ENCODE assay signal across 18 cellular contexts in genomic region chr3:5296362-5296761, GRCh38.
A peak's percentile ranks its signal among the peaks of the same experiment; 100 is the strongest.
DNase-seq lines count a peak whose midpoint lies in the region; ATAC-seq, FAIRE-seq and TF ChIP-seq lines count a peak whose summit lies in the region.
"Had no signal": no experiment of that assay in that cellular context is flagged by ENCODE, and none has a peak within 500 bp of the region (broad histone marks: within the 10 kb centered on the region; RNA-seq: fewer than 3 reads in every experiment).

No MANE protein-coding gene starts in this region.

- no peaks in the 10 kb centered on the region for H3K36me3 Mint-ChIP-seq in activated T-cell treated with anti-CD3 and anti-CD28 coated beads, Interleukin-2, amount 50 U/mL, for 72 hours (ENCODE audit: insufficient read depth in 2 of 2)
- no peaks in the 10 kb centered on the region for H3K36me3 Mint-ChIP-seq in activated T-cell treated with anti-CD3 and anti-CD28 coated beads, Interleukin-2, amount 50 U/mL, for 4 hours (ENCODE audit: insufficient read depth)
- H3K36me3 Mint-ChIP-seq in natural killer cell treated with Interleukin-12 subunit alpha and Interleukin-12 subunit beta and Interleukin-15 and Interleukin-18, amount 100 ng/mL, for 72 hours, result peaks cover 4% of the 10 kb centered on the region
- H3K36me3 Mint-ChIP-seq: CD4-positive, CD25-positive, alpha-beta regulatory T cell had no signal

- POLR2A ChIA-PET in GM12878 (lab: Charles Lee), result interaction anchor here (1.6 kb wide), 1 partner anchor 19 kb away, joined by 4 read pairs; no protein-coding TSS in a partner anchor

- peaks cover 15% of the 10 kb centered on the region for H3K4me1 Mint-ChIP-seq in activated T-cell treated with anti-CD3 and anti-CD28 coated beads, Interleukin-2, amount 50 U/mL, for 72 hours (ENCODE audit: low read depth)
- H3K4me1 Mint-ChIP-seq in activated T-cell treated with anti-CD3 and anti-CD28 coated beads, Interleukin-2, amount 50 U/mL, for 4 hours (ENCODE audit: low read depth), result no peaks in the 10 kb centered on the region
- peaks cover 15 to 23% of the 10 kb centered on the region in 2 donors for H3K4me1 Mint-ChIP-seq in natural killer cell treated with Interleukin-12 subunit alpha and Interleukin-12 subunit beta and Interleukin-15 and Interleukin-18, amount 100 ng/mL, for 72 hours (ENCODE audit: low read depth in 2 of 2)
- H3K4me1 Mint-ChIP-seq: CD4-positive, CD25-positive, alpha-beta regulatory T cell had no signal

- BruUV-seq in GM12878 (replicated peaks; lab: Mats Ljungman, UMichigan), result no TSS peak

- H3K27me3 Mint-ChIP-seq in activated T-cell treated with anti-CD3 and anti-CD28 coated beads, Interleukin-2, amount 50 U/mL, for 72 hours (ENCODE audit: low read depth), result no peaks in the 10 kb centered on the region
- H3K27me3 Mint-ChIP-seq in activated T-cell treated with anti-CD3 and anti-CD28 coated beads, Interleukin-2, amount 50 U/mL, for 4 hours (ENCODE audit: low read depth), result peaks cover 6% of the 10 kb centered on the region
- H3K27me3 Mint-ChIP-seq in natural killer cell treated with Interleukin-12 subunit alpha and Interleukin-12 subunit beta and Interleukin-15 and Interleukin-18, amount 100 ng/mL, for 72 hours, result peaks cover 6 to 9% of the 10 kb centered on the region in 2 donors

- H3K4me3 ChIP-seq in GM12878, result no peak overlapping the region
- H3K4me3 ChIP-seq in left ventricle myocardium inferior, result no peak overlapping the region
- H3K4me3 ChIP-seq: BLaER1 treated with 17β-estradiol and CSF1 and Interleukin-3, amounts not matched to agents 10 nM and 100 nM; HAP-1 had no signal

- no peak for TF ChIP-seq POLR2A in GM12878 (IDR thresholded peaks at IDR 0.05; ENCODE audit: low read depth, low read length)

- H3K4me3 Mint-ChIP-seq in activated T-cell treated with anti-CD3 and anti-CD28 coated beads, Interleukin-2, amount 50 U/mL, for 72 hours, result no peak overlapping the region
- no peak overlapping the region for H3K4me3 Mint-ChIP-seq in activated T-cell treated with anti-CD3 and anti-CD28 coated beads, Interleukin-2, amount 50 U/mL, for 4 hours
- H3K4me3 Mint-ChIP-seq in natural killer cell treated with Interleukin-12 subunit alpha and Interleukin-12 subunit beta and Interleukin-15 and Interleukin-18, amount 100 ng/mL, for 72 hours, result peak overlapping the region; percentile 45
- H3K4me3 Mint-ChIP-seq: CD4-positive, CD25-positive, alpha-beta regulatory T cell; HFFc6 had no signal

- peak; percentile 47 to 72 for ATAC-seq in activated T-cell treated with anti-CD3 and anti-CD28 coated beads, Interleukin-2, amount 50 U/mL, for 72 hours (replicated peaks in 1 of 2)
- no peak for ATAC-seq in activated T-cell treated with anti-CD3 and anti-CD28 coated beads, Interleukin-2, amount 50 U/mL, for 4 hours
- ATAC-seq in HG02938 (IDR thresholded peaks at IDR 0.05; ENCODE audit: unreplicated experiment) (peak; percentile 28), GM12878 (0 out of 3 replicates have a peak, but pooled peaks have one; percentile 9), left cardiac atrium (no peak)
- ATAC-seq in natural killer cell treated with Interleukin-12 subunit alpha and Interleukin-12 subunit beta and Interleukin-15 and Interleukin-18, amount 100 ng/mL, for 72 hours, result peak; percentile 71 to 80

- TF ChIP-seq CTCF in GM12878 (IDR thresholded peaks at IDR 0.05 in 2 of 3, conservative IDR thresholded peaks at IDR 0.05 in 1 of 3; ENCODE audit: control insufficient read depth in 2 of 3, extremely low read depth in 1 of 3, insufficient read depth in 1 of 3, low read depth in 3 of 3, low read length in 3 of 3) (no peak), left ventricle myocardium inferior (IDR thresholded peaks at IDR 0.05; ENCODE audit: borderline replicate concordance) (no peak)

- intact Hi-C loops in GM12878 (cut with micrococcal nuclease; ENCODE audit: unreplicated experiment), result no loop called here
- intact Hi-C loops in left cardiac atrium (cut with DNase I), result no loop called here
- intact Hi-C loops in left ventricle myocardium inferior (cut with micrococcal nuclease), result no loop called here

- H3K9me3 ChIP-seq in GM12878 (replicated peaks; ENCODE audit: control insufficient read depth, insufficient read depth, low read length) (no peaks in the 10 kb centered on the region; the same call in 2 of the 3 replicates), left ventricle myocardium inferior (replicated peaks) (peaks cover 7% of the 10 kb centered on the region)
- H3K9me3 ChIP-seq: BLaER1 treated with 17β-estradiol and CSF1 and Interleukin-3, amounts not matched to agents 10 nM and 100 nM; HAP-1 had no signal

- FAIRE-seq in GM12878 (lab: Jason Lieb, UNC), result no peak
- FAIRE-seq: GM18507, H1 had no signal

- H3K27ac Mint-ChIP-seq in activated T-cell treated with anti-CD3 and anti-CD28 coated beads, Interleukin-2, amount 50 U/mL, for 72 hours, result no peak overlapping the region
- peak overlapping the region; percentile 61 to 80 for H3K27ac Mint-ChIP-seq in natural killer cell treated with Interleukin-12 subunit alpha and Interleukin-12 subunit beta and Interleukin-15 and Interleukin-18, amount 100 ng/mL, for 72 hours
- H3K27ac Mint-ChIP-seq: CD4-positive, CD25-positive, alpha-beta regulatory T cell; HFFc6 had no signal

- in situ Hi-C loops in GM12878 (cut with MboI), result loop anchor here (10.0 kb wide), 1 partner anchor 172 kb away; the partner anchor contains the start of gene ARL8B

- H3K27ac ChIP-seq in GM12878 (ENCODE audit: control insufficient read depth, insufficient read depth) (no peak overlapping the region), left ventricle myocardium inferior (replicated peaks) (no peak overlapping the region)
- H3K27ac ChIP-seq: BLaER1 treated with 17β-estradiol and CSF1 and Interleukin-3, amounts not matched to agents 10 nM and 100 nM had no signal

- H3K36me3 ChIP-seq in GM12878 (ENCODE audit: control insufficient read depth in 2 of 2, insufficient read depth in 2 of 2, low read length in 1 of 2), result no peaks in the 10 kb centered on the region
- H3K36me3 ChIP-seq in left ventricle myocardium inferior, result no peaks in the 10 kb centered on the region
- H3K36me3 ChIP-seq: BLaER1 treated with 17β-estradiol and CSF1 and Interleukin-3, amounts not matched to agents 10 nM and 100 nM; HAP-1 had no signal

- no peak overlapping the region for H2AFZ ChIP-seq in GM12878 (ENCODE audit: control insufficient read depth, low read depth, low read length)

- WGBS in GM12878 (ENCODE audit: insufficient coverage, insufficient replicate concordance, low lambda C conversion rate, missing lambda C conversion rate), result 100% methylated on average over 2 of the region's 2 CpGs

- RAD21 ChIA-PET in GM12878 (lab: Charles Lee; ENCODE audit: unreplicated experiment), result interaction anchor here (0.9 to 3.7 kb wide), 2 partner anchors 19 to 68 kb away, joined by 4 to 21 read pairs; no protein-coding TSS in a partner anchor

- SMC1A ChIA-PET in GM12878 (lab: Charles Lee; ENCODE audit: uncharacterized antibody, unreplicated experiment), result interaction anchor here (0.9 to 3.7 kb wide), 3 partner anchors 20 to 69 kb away, joined by 3 to 34 read pairs (median 11); no protein-coding TSS in a partner anchor

- H3K27me3 ChIP-seq in GM12878 (replicated peaks in 1 of 2; ENCODE audit: control insufficient read depth in 2 of 2, insufficient read depth in 2 of 2, low read length in 1 of 2) (no peaks in the 10 kb centered on the region), left ventricle myocardium inferior (ENCODE audit: low read depth) (no peaks in the 10 kb centered on the region)
- H3K27me3 ChIP-seq: BLaER1 treated with 17β-estradiol and CSF1 and Interleukin-3, amounts not matched to agents 10 nM and 100 nM had no signal

- CTCF ChIA-PET in GM12878 (lab: Yijun Ruan, JAX), result interaction anchor here (1.1 to 1.4 kb wide), 2 partner anchors 18 to 22 kb away, joined by 3 read pairs; no protein-coding TSS in a partner anchor

- H3K79me2 ChIP-seq in GM12878 (ENCODE audit: control insufficient read depth, insufficient read depth, low read length), result no peaks in the 10 kb centered on the region

- no peak overlapping the region for H3K4me2 ChIP-seq in GM12878 (ENCODE audit: control insufficient read depth, insufficient read depth)
- H3K4me2 ChIP-seq: BLaER1 treated with 17β-estradiol and CSF1 and Interleukin-3, amounts not matched to agents 10 nM and 100 nM had no signal

- no peak for DNase-seq in activated T-cell treated with anti-CD3 and anti-CD28 coated beads, Interleukin-2, amount 50 U/mL, for 72 hours
- no peak for DNase-seq in activated T-cell treated with anti-CD3 and anti-CD28 coated beads, Interleukin-2, amount 50 U/mL, for 4 hours
- DNase-seq in GM12878 (ENCODE audit: low read depth, low spot score), result no peak
- no peak for DNase-seq in natural killer cell treated with Interleukin-12 subunit alpha and Interleukin-12 subunit beta and Interleukin-15 and Interleukin-18, amount 100 ng/mL, for 72 hours (ENCODE audit: low spot score)
- DNase-seq in NCI-H526 treated with DMSO at 0.1 percent for 48 hours (lab: John Stamatoyannopoulos, UW), result no peak
- DNase-seq in left cardiac atrium, result no peak
- DNase-seq in left ventricle myocardium inferior, result no peak
- DNase-seq: ACHN; Calu3; CD4-positive, CD25-positive, alpha-beta regulatory T cell; DMS 273 treated with DMSO at 0.1 percent for 48 hours; HFFc6; IMR-90 had no signal

- H3K9ac ChIP-seq in GM12878 (ENCODE audit: control insufficient read depth, insufficient read depth, low read length), result no peak overlapping the region
- H3K9ac ChIP-seq: BLaER1 treated with 17β-estradiol and CSF1 and Interleukin-3, amounts not matched to agents 10 nM and 100 nM had no signal

- H4K20me1 ChIP-seq in GM12878 (ENCODE audit: control insufficient read depth, insufficient read depth), result no peaks in the 10 kb centered on the region
- H4K20me1 ChIP-seq: BLaER1 treated with 17β-estradiol and CSF1 and Interleukin-3, amounts not matched to agents 10 nM and 100 nM had no signal

- peaks cover 5% of the 10 kb centered on the region in 2 donors for H3K9me3 Mint-ChIP-seq in activated T-cell treated with anti-CD3 and anti-CD28 coated beads, Interleukin-2, amount 50 U/mL, for 72 hours
- peaks cover 5% of the 10 kb centered on the region for H3K9me3 Mint-ChIP-seq in activated T-cell treated with anti-CD3 and anti-CD28 coated beads, Interleukin-2, amount 50 U/mL, for 4 hours
- H3K9me3 Mint-ChIP-seq in natural killer cell treated with Interleukin-12 subunit alpha and Interleukin-12 subunit beta and Interleukin-15 and Interleukin-18, amount 100 ng/mL, for 72 hours, result peaks cover 3% of the 10 kb centered on the region
- H3K9me3 Mint-ChIP-seq: HFFc6 had no signal

- no peak for TF ChIP-seq EP300 in GM12878 (IDR thresholded peaks at IDR 0.05; ENCODE audit: borderline replicate concordance in 1 of 2, control insufficient read depth in 1 of 2, low read depth in 2 of 2, low read length in 2 of 2)

- no peak for TF ChIP-seq RAD21 in GM12878 (IDR thresholded peaks at IDR 0.05; ENCODE audit: insufficient read depth, low read depth, low read length)

- H3K4me1 ChIP-seq in GM12878 (ENCODE audit: control insufficient read depth, insufficient read depth, low read length) (peaks cover 14% of the 10 kb centered on the region), left ventricle myocardium inferior (peaks cover 22% of the 10 kb centered on the region)
- H3K4me1 ChIP-seq: HAP-1 had no signal

Comparison
In these comparisons a context has a peak if more than half of its experiments do, and no peak if none do; other contexts are left out.
1. ATAC-seq: peak in activated T-cell treated with anti-CD3 and anti-CD28 coated beads, Interleukin-2, amount 50 U/mL, for 72 hours (2 of 2), HG02938 (single experiment), GM12878 (single experiment) and natural killer cell treated with Interleukin-12 subunit alpha and Interleukin-12 subunit beta and Interleukin-15 and Interleukin-18, amount 100 ng/mL, for 72 hours (2 of 2); none in activated T-cell treated with anti-CD3 and anti-CD28 coated beads, Interleukin-2, amount 50 U/mL, for 4 hours (0 of 2) and left cardiac atrium (0 of 2).